In genomic region chr1:9004731-9005708, GRCh38 we compare ENCODE assay signal across 8 cellular contexts. TPM values are rescaled to one million over a fixed set of nuclear protein-coding genes. Genes with fewer than 3 reads are reported as not detected.
DNase-seq lines count a peak whose midpoint lies in the region; TF ChIP-seq lines count a peak whose summit lies in the region.

No MANE protein-coding gene starts in this region.

- dilution Hi-C loops in mammary epithelial cell (cut with HindIII; ENCODE audit: low sequenced_read_pairs): no loop called here

- H3K9ac ChIP-seq in mammary epithelial cell (ENCODE audit: insufficient read depth, low read length): no peak overlapping the region

- peak; percentile 94 for TF ChIP-seq CTCF in mammary epithelial cell (conservative IDR thresholded peaks at IDR 0.05 in 1 of 2, IDR thresholded peaks at IDR 0.05 in 1 of 2; ENCODE audit: extremely low read depth in 1 of 2, insufficient read depth in 1 of 2, low read depth in 1 of 2, low read length in 2 of 2)

- WGBS in mammary epithelial cell (ENCODE audit: low coverage, missing lambda C conversion rate): 48% methylated on average over 22 of the region's 28 CpGs

- no peaks in the 10 kb centered on the region for H3K79me2 ChIP-seq in mammary epithelial cell (ENCODE audit: insufficient read depth, low read length)

- BruUV-seq in mammary epithelial cell (replicated peaks; lab: Mats Ljungman, UMichigan): no TSS peak

- H3K9me3 ChIP-seq in mammary epithelial cell (replicated peaks; ENCODE audit: insufficient read depth, low read length): no peaks in the 10 kb centered on the region

- intact Hi-C loops in mammary epithelial cell (cut with micrococcal nuclease): no loop called here

- DNase-seq in SHP77 (lab: John Stamatoyannopoulos, UW): peak; percentile 60 to 74
- DNase-seq in SHP77 treated with DMSO at 0.1 percent for 48 hours (lab: John Stamatoyannopoulos, UW): no peak
- DNase-seq in NCI-H1092 treated with DMSO at 0.1 percent for 48 hours (lab: John Stamatoyannopoulos, UW): peak; percentile 63
- DNase-seq in activated CD4-positive, CD25-positive, alpha-beta regulatory T cell treated with anti-CD3 and anti-CD28 coated beads, Interleukin-2, amount 50 U/mL, for 16 hours (ENCODE audit: low read depth, low spot score): peak; percentile 62
- peak; percentile 49 for DNase-seq in mammary epithelial cell
- DNase-seq in kidney tubule cell (ENCODE audit: low spot score): peak; percentile 79
- peak; percentile 90 to 91 for DNase-seq in stimulated activated CD4-positive, alpha-beta T cell treated with anti-CD3 and anti-CD28 coated beads, Interleukin-2, amount 100 ng/mL, for 24 hours
- no peak for DNase-seq in NCI-H2171 (lab: John Stamatoyannopoulos, UW)

- in situ Hi-C loops in mammary epithelial cell (cut with MboI; ENCODE audit: low sequenced_read_pairs in 2 of 2): loop anchor here in 1 of 2 donors (10.0 kb wide), 1 partner anchor 100 kb away; no protein-coding TSS in a partner anchor

- H3K4me3 ChIP-seq in mammary epithelial cell (replicated peaks in 1 of 3; ENCODE audit: insufficient read depth in 1 of 3, low read depth in 2 of 3, low read length in 3 of 3): no peak overlapping the region

- no peak overlapping the region for H3K27ac ChIP-seq in mammary epithelial cell (ENCODE audit: insufficient read depth, low read depth, low read length)

- no peak overlapping the region for H3K4me2 ChIP-seq in mammary epithelial cell (ENCODE audit: insufficient read depth, low read depth, low read length)

- CTCF ChIA-PET in mammary epithelial cell (lab: Charles Lee; ENCODE audit: low non-redundant PET): no interaction called here

- H3K36me3 ChIP-seq in mammary epithelial cell (ENCODE audit: insufficient read depth, low read length): no peaks in the 10 kb centered on the region

- H2AFZ ChIP-seq in mammary epithelial cell (ENCODE audit: low read depth, low read length): peak overlapping the region; percentile 26

- H4K20me1 ChIP-seq in mammary epithelial cell (ENCODE audit: insufficient read depth, low read length): no peaks in the 10 kb centered on the region

- H3K27me3 ChIP-seq in mammary epithelial cell (ENCODE audit: insufficient read depth, low read length): no peaks in the 10 kb centered on the region

- no peaks in the 10 kb centered on the region for H3K4me1 ChIP-seq in mammary epithelial cell (ENCODE audit: insufficient read depth, low read length)

RNA-seq across cellular contexts. Expression of gene SLC2A7, which starts 21.2 kb away (rescaled TPM):
- total RNA-seq in mammary epithelial cell: not detected
- not detected for polyA plus RNA-seq in mammary epithelial cell
- polyA minus RNA-seq in mammary epithelial cell: not detected

RNA-seq across cellular contexts. Expression of gene CA6, which starts 59.4 kb away (rescaled TPM):
- under 1 TPM in 1 of 2 donors, not detected in 1; 0.67 TPM for total RNA-seq in mammary epithelial cell
- polyA plus RNA-seq in mammary epithelial cell: 0.08 TPM
- polyA minus RNA-seq in mammary epithelial cell: not detected

Comparison
In these comparisons a context has a peak if more than half of its experiments do, and no peak if none do; other contexts are left out.
1. DNase-seq: peak in SHP77 (2 of 2), NCI-H1092 treated with DMSO at 0.1 percent for 48 hours (single experiment), activated CD4-positive, CD25-positive, alpha-beta regulatory T cell treated with anti-CD3 and anti-CD28 coated beads, Interleukin-2, amount 50 U/mL, for 16 hours (single experiment), mammary epithelial cell (single experiment), kidney tubule cell (single experiment) and stimulated activated CD4-positive, alpha-beta T cell treated with anti-CD3 and anti-CD28 coated beads, Interleukin-2, amount 100 ng/mL, for 24 hours (2 of 2); none in SHP77 treated with DMSO at 0.1 percent for 48 hours (single experiment) and NCI-H2171 (single experiment).